1 cellular context compared by ENCODE assay signal in genomic region chr11:75384438-75385080, GRCh38.
TF ChIP-seq lines count a peak whose summit lies in the region.

No MANE protein-coding gene starts in this region.

TF ChIP-seq in K562, 482 proteins besides CTCF, POLR2A, EP300 and RAD21 (continued from another document and continues in another):
- TF ChIP-seq STAT6 (CRISPR knock-in tag; IDR thresholded peaks at IDR 0.05) (no peak), ESRRA (IDR thresholded peaks at IDR 0.05; ENCODE audit: borderline replicate concordance, low read depth) (peak; percentile 42; the same call in 1 of the 2 replicates), CBX5 (IDR thresholded peaks at IDR 0.05; ENCODE audit: borderline replicate concordance, low read depth) (no peak), ZNF668 (CRISPR knock-in tag; IDR thresholded peaks at IDR 0.05) (no peak), TAF1 (IDR thresholded peaks at IDR 0.05; ENCODE audit: control insufficient read depth, extremely low read depth, insufficient read depth, low read length, severe bottlenecking) (no peak), KLF13 (tag; IDR thresholded peaks at IDR 0.05; ENCODE audit: borderline replicate concordance, low read depth) (no peak), ZNF316 (IDR thresholded peaks at IDR 0.05) (no peak), ZNF75A (CRISPR knock-in tag; IDR thresholded peaks at IDR 0.05) (no peak), SMC3 (conservative IDR thresholded peaks at IDR 0.05; ENCODE audit: insufficient read depth, low read depth, low read length) (peak; percentile 97), EWSR1 (IDR thresholded peaks at IDR 0.05; ENCODE audit: borderline replicate concordance, low read depth, partially characterized antibody) (no peak), IRF9 (tag; IDR thresholded peaks at IDR 0.05) (no peak), RFX1 (IDR thresholded peaks at IDR 0.05) (no peak), ZNF274 (IDR thresholded peaks at IDR 0.05; ENCODE audit: borderline replicate concordance, low read depth, low read length) (no peak), ZBTB11 (CRISPR knock-in tag; IDR thresholded peaks at IDR 0.05) (no peak), LCOR (CRISPR knock-in tag; IDR thresholded peaks at IDR 0.05) (0 out of 2 replicates have a peak, but pooled peaks have one; percentile 44), THRAP3 (IDR thresholded peaks at IDR 0.05; ENCODE audit: borderline replicate concordance) (no peak), CAMTA2 (CRISPR knock-in tag; conservative IDR thresholded peaks at IDR 0.05) (no peak), ZNF644 (tag; IDR thresholded peaks at IDR 0.05; ENCODE audit: low read depth) (no peak), SIRT6 (IDR thresholded peaks at IDR 0.05; ENCODE audit: low read depth, low read length) (no peak), ZNF780A (CRISPR knock-in tag; IDR thresholded peaks at IDR 0.05) (no peak), PHB2 (IDR thresholded peaks at IDR 0.05; ENCODE audit: low read depth) (no peak)
- TF ChIP-seq, protein P1, sequence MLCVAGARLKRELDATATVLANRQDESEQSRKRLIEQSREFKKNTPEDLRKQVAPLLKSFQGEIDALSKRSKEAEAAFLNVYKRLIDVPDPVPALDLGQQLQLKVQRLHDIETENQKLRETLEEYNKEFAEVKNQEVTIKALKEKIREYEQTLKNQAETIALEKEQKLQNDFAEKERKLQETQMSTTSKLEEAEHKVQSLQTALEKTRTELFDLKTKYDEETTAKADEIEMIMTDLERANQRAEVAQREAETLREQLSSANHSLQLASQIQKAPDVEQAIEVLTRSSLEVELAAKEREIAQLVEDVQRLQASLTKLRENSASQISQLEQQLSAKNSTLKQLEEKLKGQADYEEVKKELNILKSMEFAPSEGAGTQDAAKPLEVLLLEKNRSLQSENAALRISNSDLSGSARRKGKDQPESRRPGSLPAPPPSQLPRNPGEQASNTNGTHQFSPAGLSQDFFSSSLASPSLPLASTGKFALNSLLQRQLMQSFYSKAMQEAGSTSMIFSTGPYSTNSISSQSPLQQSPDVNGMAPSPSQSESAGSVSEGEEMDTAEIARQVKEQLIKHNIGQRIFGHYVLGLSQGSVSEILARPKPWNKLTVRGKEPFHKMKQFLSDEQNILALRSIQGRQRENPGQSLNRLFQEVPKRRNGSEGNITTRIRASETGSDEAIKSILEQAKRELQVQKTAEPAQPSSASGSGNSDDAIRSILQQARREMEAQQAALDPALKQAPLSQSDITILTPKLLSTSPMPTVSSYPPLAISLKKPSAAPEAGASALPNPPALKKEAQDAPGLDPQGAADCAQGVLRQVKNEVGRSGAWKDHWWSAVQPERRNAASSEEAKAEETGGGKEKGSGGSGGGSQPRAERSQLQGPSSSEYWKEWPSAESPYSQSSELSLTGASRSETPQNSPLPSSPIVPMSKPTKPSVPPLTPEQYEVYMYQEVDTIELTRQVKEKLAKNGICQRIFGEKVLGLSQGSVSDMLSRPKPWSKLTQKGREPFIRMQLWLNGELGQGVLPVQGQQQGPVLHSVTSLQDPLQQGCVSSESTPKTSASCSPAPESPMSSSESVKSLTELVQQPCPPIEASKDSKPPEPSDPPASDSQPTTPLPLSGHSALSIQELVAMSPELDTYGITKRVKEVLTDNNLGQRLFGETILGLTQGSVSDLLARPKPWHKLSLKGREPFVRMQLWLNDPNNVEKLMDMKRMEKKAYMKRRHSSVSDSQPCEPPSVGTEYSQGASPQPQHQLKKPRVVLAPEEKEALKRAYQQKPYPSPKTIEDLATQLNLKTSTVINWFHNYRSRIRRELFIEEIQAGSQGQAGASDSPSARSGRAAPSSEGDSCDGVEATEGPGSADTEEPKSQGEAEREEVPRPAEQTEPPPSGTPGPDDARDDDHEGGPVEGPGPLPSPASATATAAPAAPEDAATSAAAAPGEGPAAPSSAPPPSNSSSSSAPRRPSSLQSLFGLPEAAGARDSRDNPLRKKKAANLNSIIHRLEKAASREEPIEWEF (CRISPR knock-in tag; IDR thresholded peaks at IDR 0.05), result no peak
- TF ChIP-seq, protein P2, sequence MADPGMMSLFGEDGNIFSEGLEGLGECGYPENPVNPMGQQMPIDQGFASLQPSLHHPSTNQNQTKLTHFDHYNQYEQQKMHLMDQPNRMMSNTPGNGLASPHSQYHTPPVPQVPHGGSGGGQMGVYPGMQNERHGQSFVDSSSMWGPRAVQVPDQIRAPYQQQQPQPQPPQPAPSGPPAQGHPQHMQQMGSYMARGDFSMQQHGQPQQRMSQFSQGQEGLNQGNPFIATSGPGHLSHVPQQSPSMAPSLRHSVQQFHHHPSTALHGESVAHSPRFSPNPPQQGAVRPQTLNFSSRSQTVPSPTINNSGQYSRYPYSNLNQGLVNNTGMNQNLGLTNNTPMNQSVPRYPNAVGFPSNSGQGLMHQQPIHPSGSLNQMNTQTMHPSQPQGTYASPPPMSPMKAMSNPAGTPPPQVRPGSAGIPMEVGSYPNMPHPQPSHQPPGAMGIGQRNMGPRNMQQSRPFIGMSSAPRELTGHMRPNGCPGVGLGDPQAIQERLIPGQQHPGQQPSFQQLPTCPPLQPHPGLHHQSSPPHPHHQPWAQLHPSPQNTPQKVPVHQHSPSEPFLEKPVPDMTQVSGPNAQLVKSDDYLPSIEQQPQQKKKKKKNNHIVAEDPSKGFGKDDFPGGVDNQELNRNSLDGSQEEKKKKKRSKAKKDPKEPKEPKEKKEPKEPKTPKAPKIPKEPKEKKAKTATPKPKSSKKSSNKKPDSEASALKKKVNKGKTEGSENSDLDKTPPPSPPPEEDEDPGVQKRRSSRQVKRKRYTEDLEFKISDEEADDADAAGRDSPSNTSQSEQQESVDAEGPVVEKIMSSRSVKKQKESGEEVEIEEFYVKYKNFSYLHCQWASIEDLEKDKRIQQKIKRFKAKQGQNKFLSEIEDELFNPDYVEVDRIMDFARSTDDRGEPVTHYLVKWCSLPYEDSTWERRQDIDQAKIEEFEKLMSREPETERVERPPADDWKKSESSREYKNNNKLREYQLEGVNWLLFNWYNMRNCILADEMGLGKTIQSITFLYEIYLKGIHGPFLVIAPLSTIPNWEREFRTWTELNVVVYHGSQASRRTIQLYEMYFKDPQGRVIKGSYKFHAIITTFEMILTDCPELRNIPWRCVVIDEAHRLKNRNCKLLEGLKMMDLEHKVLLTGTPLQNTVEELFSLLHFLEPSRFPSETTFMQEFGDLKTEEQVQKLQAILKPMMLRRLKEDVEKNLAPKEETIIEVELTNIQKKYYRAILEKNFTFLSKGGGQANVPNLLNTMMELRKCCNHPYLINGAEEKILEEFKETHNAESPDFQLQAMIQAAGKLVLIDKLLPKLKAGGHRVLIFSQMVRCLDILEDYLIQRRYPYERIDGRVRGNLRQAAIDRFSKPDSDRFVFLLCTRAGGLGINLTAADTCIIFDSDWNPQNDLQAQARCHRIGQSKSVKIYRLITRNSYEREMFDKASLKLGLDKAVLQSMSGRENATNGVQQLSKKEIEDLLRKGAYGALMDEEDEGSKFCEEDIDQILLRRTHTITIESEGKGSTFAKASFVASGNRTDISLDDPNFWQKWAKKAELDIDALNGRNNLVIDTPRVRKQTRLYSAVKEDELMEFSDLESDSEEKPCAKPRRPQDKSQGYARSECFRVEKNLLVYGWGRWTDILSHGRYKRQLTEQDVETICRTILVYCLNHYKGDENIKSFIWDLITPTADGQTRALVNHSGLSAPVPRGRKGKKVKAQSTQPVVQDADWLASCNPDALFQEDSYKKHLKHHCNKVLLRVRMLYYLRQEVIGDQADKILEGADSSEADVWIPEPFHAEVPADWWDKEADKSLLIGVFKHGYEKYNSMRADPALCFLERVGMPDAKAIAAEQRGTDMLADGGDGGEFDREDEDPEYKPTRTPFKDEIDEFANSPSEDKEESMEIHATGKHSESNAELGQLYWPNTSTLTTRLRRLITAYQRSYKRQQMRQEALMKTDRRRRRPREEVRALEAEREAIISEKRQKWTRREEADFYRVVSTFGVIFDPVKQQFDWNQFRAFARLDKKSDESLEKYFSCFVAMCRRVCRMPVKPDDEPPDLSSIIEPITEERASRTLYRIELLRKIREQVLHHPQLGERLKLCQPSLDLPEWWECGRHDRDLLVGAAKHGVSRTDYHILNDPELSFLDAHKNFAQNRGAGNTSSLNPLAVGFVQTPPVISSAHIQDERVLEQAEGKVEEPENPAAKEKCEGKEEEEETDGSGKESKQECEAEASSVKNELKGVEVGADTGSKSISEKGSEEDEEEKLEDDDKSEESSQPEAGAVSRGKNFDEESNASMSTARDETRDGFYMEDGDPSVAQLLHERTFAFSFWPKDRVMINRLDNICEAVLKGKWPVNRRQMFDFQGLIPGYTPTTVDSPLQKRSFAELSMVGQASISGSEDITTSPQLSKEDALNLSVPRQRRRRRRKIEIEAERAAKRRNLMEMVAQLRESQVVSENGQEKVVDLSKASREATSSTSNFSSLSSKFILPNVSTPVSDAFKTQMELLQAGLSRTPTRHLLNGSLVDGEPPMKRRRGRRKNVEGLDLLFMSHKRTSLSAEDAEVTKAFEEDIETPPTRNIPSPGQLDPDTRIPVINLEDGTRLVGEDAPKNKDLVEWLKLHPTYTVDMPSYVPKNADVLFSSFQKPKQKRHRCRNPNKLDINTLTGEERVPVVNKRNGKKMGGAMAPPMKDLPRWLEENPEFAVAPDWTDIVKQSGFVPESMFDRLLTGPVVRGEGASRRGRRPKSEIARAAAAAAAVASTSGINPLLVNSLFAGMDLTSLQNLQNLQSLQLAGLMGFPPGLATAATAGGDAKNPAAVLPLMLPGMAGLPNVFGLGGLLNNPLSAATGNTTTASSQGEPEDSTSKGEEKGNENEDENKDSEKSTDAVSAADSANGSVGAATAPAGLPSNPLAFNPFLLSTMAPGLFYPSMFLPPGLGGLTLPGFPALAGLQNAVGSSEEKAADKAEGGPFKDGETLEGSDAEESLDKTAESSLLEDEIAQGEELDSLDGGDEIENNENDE (IDR thresholded peaks at IDR 0.05; ENCODE audit: low read depth, low read length), result no peak
- TF ChIP-seq, protein P3, sequence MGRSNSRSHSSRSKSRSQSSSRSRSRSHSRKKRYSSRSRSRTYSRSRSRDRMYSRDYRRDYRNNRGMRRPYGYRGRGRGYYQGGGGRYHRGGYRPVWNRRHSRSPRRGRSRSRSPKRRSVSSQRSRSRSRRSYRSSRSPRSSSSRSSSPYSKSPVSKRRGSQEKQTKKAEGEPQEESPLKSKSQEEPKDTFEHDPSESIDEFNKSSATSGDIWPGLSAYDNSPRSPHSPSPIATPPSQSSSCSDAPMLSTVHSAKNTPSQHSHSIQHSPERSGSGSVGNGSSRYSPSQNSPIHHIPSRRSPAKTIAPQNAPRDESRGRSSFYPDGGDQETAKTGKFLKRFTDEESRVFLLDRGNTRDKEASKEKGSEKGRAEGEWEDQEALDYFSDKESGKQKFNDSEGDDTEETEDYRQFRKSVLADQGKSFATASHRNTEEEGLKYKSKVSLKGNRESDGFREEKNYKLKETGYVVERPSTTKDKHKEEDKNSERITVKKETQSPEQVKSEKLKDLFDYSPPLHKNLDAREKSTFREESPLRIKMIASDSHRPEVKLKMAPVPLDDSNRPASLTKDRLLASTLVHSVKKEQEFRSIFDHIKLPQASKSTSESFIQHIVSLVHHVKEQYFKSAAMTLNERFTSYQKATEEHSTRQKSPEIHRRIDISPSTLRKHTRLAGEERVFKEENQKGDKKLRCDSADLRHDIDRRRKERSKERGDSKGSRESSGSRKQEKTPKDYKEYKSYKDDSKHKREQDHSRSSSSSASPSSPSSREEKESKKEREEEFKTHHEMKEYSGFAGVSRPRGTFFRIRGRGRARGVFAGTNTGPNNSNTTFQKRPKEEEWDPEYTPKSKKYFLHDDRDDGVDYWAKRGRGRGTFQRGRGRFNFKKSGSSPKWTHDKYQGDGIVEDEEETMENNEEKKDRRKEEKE (IDR thresholded peaks at IDR 0.05; ENCODE audit: borderline replicate concordance in 1 of 2, control insufficient read depth in 1 of 2, low read depth in 2 of 2, low read length in 1 of 2), result no peak
- TF ChIP-seq, protein P4, sequence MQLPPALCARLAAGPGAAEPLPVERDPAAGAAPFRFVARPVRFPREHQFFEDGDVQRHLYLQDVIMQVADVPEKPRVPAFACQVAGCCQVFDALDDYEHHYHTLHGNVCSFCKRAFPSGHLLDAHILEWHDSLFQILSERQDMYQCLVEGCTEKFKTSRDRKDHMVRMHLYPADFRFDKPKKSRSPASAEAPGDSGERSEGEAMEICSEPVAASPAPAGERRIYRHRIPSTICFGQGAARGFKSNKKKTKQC (CRISPR knock-in tag; IDR thresholded peaks at IDR 0.05), result no peak
